Comparison of ENCODE assay signal across 13 cellular contexts in genomic region chr20:31862157-31862470, GRCh38. TPM values are rescaled to one million over a fixed set of nuclear protein-coding genes. Genes with fewer than 3 reads are reported as not detected.
DNase-seq lines count a peak whose midpoint lies in the region; ATAC-seq and TF ChIP-seq lines count a peak whose summit lies in the region.
"Had no signal": no experiment of that assay in that cellular context is flagged by ENCODE, and none has a peak within 500 bp of the region (broad histone marks: within the 10 kb centered on the region; RNA-seq: fewer than 3 reads in every experiment).

No MANE protein-coding gene starts in this region.

- CTCF ChIA-PET in activated naive CD4-positive, alpha-beta T cell treated with anti-CD3 and anti-CD28 coated beads for 36 hours (lab: Charles Lee): interaction anchor here (0.5 to 2.0 kb wide), 2 partner anchors 10 to 334 kb away, joined by 4 to 6 read pairs; no protein-coding TSS in a partner anchor
- CTCF ChIA-PET in WTC11 (lab: Charles Lee): interaction anchor here (1.5 to 3.6 kb wide), 7 partner anchors 9 to 230 kb away, joined by 5 to 28 read pairs (median 7); partner anchors contain the start of gene PDRG1

- TF ChIP-seq CTCF in WTC11 (IDR thresholded peaks at IDR 0.05): no peak

- no peak for DNase-seq in activated naive CD4-positive, alpha-beta T cell treated with anti-CD3 and anti-CD28 coated beads for 36 hours
- no peak for DNase-seq in activated naive CD4-positive, alpha-beta T cell treated with anti-CD3 and anti-CD28 coated beads, Interleukin-2, amount 50 U/mL, for 16 hours
- DNase-seq in WTC11 (ENCODE audit: low spot score) (no peak), NCI-H2227 (lab: John Stamatoyannopoulos, UW; ENCODE audit: unreplicated experiment) (no peak)
- no peak for DNase-seq in stimulated activated naive B cell treated with anti-CD40 and anti-IgM and Interleukin-4, amounts not matched to agents 10 μg/mL and 1 μg/mL and 100 μg/mL, for 72 hours
- DNase-seq: amniotic stem cell, KG1 had no signal

- H3K27ac Mint-ChIP-seq in activated naive CD4-positive, alpha-beta T cell treated with anti-CD3 and anti-CD28 coated beads for 36 hours: no peak overlapping the region
- peak overlapping the region; percentile 93 for H3K27ac Mint-ChIP-seq in WTC11
- H3K27ac Mint-ChIP-seq in stimulated activated naive B cell treated with anti-CD40 and anti-IgM and Interleukin-4, amounts not matched to agents 10 μg/mL and 1 μg/mL and 100 μg/mL, for 72 hours: peak overlapping the region; percentile 26

- H3K27me3 Mint-ChIP-seq in activated naive CD4-positive, alpha-beta T cell treated with anti-CD3 and anti-CD28 coated beads for 36 hours (ENCODE audit: low read depth): peaks cover 36% of the 10 kb centered on the region
- H3K27me3 Mint-ChIP-seq in WTC11 (ENCODE audit: low read depth): peaks cover 38% of the 10 kb centered on the region
- H3K27me3 Mint-ChIP-seq in stimulated activated naive B cell treated with anti-CD40 and anti-IgM and Interleukin-4, amounts not matched to agents 10 μg/mL and 1 μg/mL and 100 μg/mL, for 72 hours: peaks cover 6 to 11% of the 10 kb centered on the region in 2 donors

- POLR2A ChIA-PET in WTC11 (lab: Charles Lee): no interaction called here

- no peaks in the 10 kb centered on the region for H3K36me3 Mint-ChIP-seq in activated naive CD4-positive, alpha-beta T cell treated with anti-CD3 and anti-CD28 coated beads for 36 hours (ENCODE audit: low read depth)
- no peaks in the 10 kb centered on the region for H3K36me3 Mint-ChIP-seq in WTC11
- H3K36me3 Mint-ChIP-seq in stimulated activated naive B cell treated with anti-CD40 and anti-IgM and Interleukin-4, amounts not matched to agents 10 μg/mL and 1 μg/mL and 100 μg/mL, for 72 hours: no peaks in the 10 kb centered on the region

- H3K4me1 ChIP-seq in iPS-18a (ENCODE audit: control insufficient read depth, low read depth, low read length): peaks cover 16% of the 10 kb centered on the region

- intact Hi-C loops in activated naive CD4-positive, alpha-beta T cell treated with anti-CD3 and anti-CD28 coated beads for 36 hours (cut with micrococcal nuclease): no loop called here

- H3K27ac ChIP-seq in iPS-18a (ENCODE audit: low read length): peak overlapping the region; percentile 2
- H3K27ac ChIP-seq: epithelial cell of prostate, neutrophil had no signal

- peak overlapping the region; percentile 40 for H3K4me3 Mint-ChIP-seq in activated naive CD4-positive, alpha-beta T cell treated with anti-CD3 and anti-CD28 coated beads for 36 hours
- H3K4me3 Mint-ChIP-seq in WTC11: peak overlapping the region; percentile 91
- peak overlapping the region; percentile 73 to 82 for H3K4me3 Mint-ChIP-seq in stimulated activated naive B cell treated with anti-CD40 and anti-IgM and Interleukin-4, amounts not matched to agents 10 μg/mL and 1 μg/mL and 100 μg/mL, for 72 hours

- H3K4me3 ChIP-seq in iPS-18a (ENCODE audit: low read length): peak overlapping the region; percentile 64

- H3K36me3 ChIP-seq in iPS-18a (ENCODE audit: control insufficient read depth, low read depth, low read length): no peaks in the 10 kb centered on the region
- H3K36me3 ChIP-seq: neutrophil had no signal

- peaks cover 18% of the 10 kb centered on the region for H3K27me3 ChIP-seq in iPS-18a (ENCODE audit: control insufficient read depth, insufficient read depth, low read length)

- ATAC-seq in WTC11: no peak
- ATAC-seq in stimulated activated naive B cell treated with anti-CD40 and anti-IgM and Interleukin-4, amounts not matched to agents 10 μg/mL and 1 μg/mL and 100 μg/mL, for 72 hours (replicated peaks): no peak
- no peak for ATAC-seq in GM21515 (IDR thresholded peaks at IDR 0.05; ENCODE audit: unreplicated experiment)
- no peak for ATAC-seq in HG03196 (IDR thresholded peaks at IDR 0.05; ENCODE audit: unreplicated experiment)

- peaks cover 7% of the 10 kb centered on the region for H3K4me1 Mint-ChIP-seq in activated naive CD4-positive, alpha-beta T cell treated with anti-CD3 and anti-CD28 coated beads for 36 hours (ENCODE audit: low read depth)
- H3K4me1 Mint-ChIP-seq in WTC11: peaks cover 16% of the 10 kb centered on the region
- H3K4me1 Mint-ChIP-seq in stimulated activated naive B cell treated with anti-CD40 and anti-IgM and Interleukin-4, amounts not matched to agents 10 μg/mL and 1 μg/mL and 100 μg/mL, for 72 hours: peaks cover 26 to 28% of the 10 kb centered on the region in 2 donors

- peak overlapping the region; percentile 19 for H3K9ac ChIP-seq in iPS-18a (ENCODE audit: low read length)

- no peaks in the 10 kb centered on the region for H3K9me3 Mint-ChIP-seq in activated naive CD4-positive, alpha-beta T cell treated with anti-CD3 and anti-CD28 coated beads for 36 hours
- H3K9me3 Mint-ChIP-seq in WTC11: no peaks in the 10 kb centered on the region
- no peaks in the 10 kb centered on the region for H3K9me3 Mint-ChIP-seq in stimulated activated naive B cell treated with anti-CD40 and anti-IgM and Interleukin-4, amounts not matched to agents 10 μg/mL and 1 μg/mL and 100 μg/mL, for 72 hours

- no peaks in the 10 kb centered on the region for H3K9me3 ChIP-seq in iPS-18a (ENCODE audit: control insufficient read depth, low read depth, low read length)
- H3K9me3 ChIP-seq: neutrophil had no signal

TF ChIP-seq in WTC11, 78 proteins besides CTCF, POLR2A, EP300 and RAD21 (continues in another document):
- TF ChIP-seq GRHL2 (CRISPR knock-in tag; IDR thresholded peaks at IDR 0.05; ENCODE audit: insufficient replicate concordance, severe bottlenecking) (no peak), ZNF263 (CRISPR knock-in tag; IDR thresholded peaks at IDR 0.05; ENCODE audit: low read depth) (no peak; the same call in 1 of the 2 replicates), E2F1 (CRISPR knock-in tag; IDR thresholded peaks at IDR 0.05) (no peak), ZNF121 (CRISPR knock-in tag; IDR thresholded peaks at IDR 0.05) (no peak), MLX (CRISPR knock-in tag; IDR thresholded peaks at IDR 0.05) (no peak), ZSCAN18 (CRISPR knock-in tag; IDR thresholded peaks at IDR 0.05) (no peak), NFATC4 (CRISPR knock-in tag; IDR thresholded peaks at IDR 0.05) (no peak), CBFB (CRISPR knock-in tag; IDR thresholded peaks at IDR 0.05; ENCODE audit: low read depth) (no peak), ZNF138 (CRISPR knock-in tag; conservative IDR thresholded peaks at IDR 0.05) (no peak), TP53 (CRISPR knock-in tag; IDR thresholded peaks at IDR 0.05) (no peak), OVOL2 (CRISPR knock-in tag; IDR thresholded peaks at IDR 0.05; ENCODE audit: borderline replicate concordance) (no peak), ESRRA (CRISPR knock-in tag; IDR thresholded peaks at IDR 0.05; ENCODE audit: borderline replicate concordance) (no peak), ZMAT4 (CRISPR knock-in tag; IDR thresholded peaks at IDR 0.05) (no peak), NR2C2 (CRISPR knock-in tag; IDR thresholded peaks at IDR 0.05) (no peak), NFE2L1 (CRISPR knock-in tag; IDR thresholded peaks at IDR 0.05) (no peak), ATF1 (CRISPR knock-in tag; IDR thresholded peaks at IDR 0.05) (no peak)

RNA-seq across cellular contexts. Expression of gene DUSP15, which starts 8.2 kb away (rescaled TPM):
- total RNA-seq in activated naive CD4-positive, alpha-beta T cell treated with anti-CD3 and anti-CD28 coated beads for 36 hours: not detected
- 1.7 to 2.4 TPM (median 2.0 TPM) in 3 replicates for total RNA-seq in WTC11 (2021)
- total RNA-seq: RPMI7951 had no signal

RNA-seq across cellular contexts. Expression of gene TTLL9, which starts 8.3 kb away (rescaled TPM):
- not detected for total RNA-seq in activated naive CD4-positive, alpha-beta T cell treated with anti-CD3 and anti-CD28 coated beads for 36 hours
- total RNA-seq in WTC11 (2021): 0.39 TPM in 1 of 3 replicates, not detected in the others
- total RNA-seq: RPMI7951 had no signal

RNA-seq across cellular contexts. Expression of gene FOXS1, which starts 16.7 kb away (rescaled TPM):
- total RNA-seq in activated naive CD4-positive, alpha-beta T cell treated with anti-CD3 and anti-CD28 coated beads for 36 hours: not detected
- total RNA-seq in WTC11 (2021): not detected in 3 replicates

RNA-seq across cellular contexts. Expression of gene MYLK2, which starts 43.0 kb away (rescaled TPM):
- under 1 TPM in 1 of 2 experiments, not detected in 1; 0.17 TPM for total RNA-seq in activated naive CD4-positive, alpha-beta T cell treated with anti-CD3 and anti-CD28 coated beads for 36 hours
- total RNA-seq in WTC11 (2021): 0.11 to 0.28 TPM in 2 of 3 replicates, not detected in the other

Comparison
In these comparisons a context has a peak if more than half of its experiments do, and no peak if none do; other contexts are left out.
1. H3K4me3 Mint-ChIP-seq: peak in every context shown above with its lines; median percentile 91 in WTC11; 78 in stimulated activated naive B cell treated with anti-CD40 and anti-IgM and Interleukin-4, amounts not matched to agents 10 μg/mL and 1 μg/mL and 100 μg/mL, for 72 hours; 40 in activated naive CD4-positive, alpha-beta T cell treated with anti-CD3 and anti-CD28 coated beads for 36 hours.